2 cellular contexts compared by ENCODE assay signal in genomic region chr11:34055218-34056000, GRCh38.
TF ChIP-seq lines count a peak whose summit lies in the region.

No MANE protein-coding gene starts in this region.

TF ChIP-seq in SK-N-SH, 30 proteins besides CTCF, POLR2A, EP300 and RAD21 (continued from another document):
- TF ChIP-seq, protein P1, sequence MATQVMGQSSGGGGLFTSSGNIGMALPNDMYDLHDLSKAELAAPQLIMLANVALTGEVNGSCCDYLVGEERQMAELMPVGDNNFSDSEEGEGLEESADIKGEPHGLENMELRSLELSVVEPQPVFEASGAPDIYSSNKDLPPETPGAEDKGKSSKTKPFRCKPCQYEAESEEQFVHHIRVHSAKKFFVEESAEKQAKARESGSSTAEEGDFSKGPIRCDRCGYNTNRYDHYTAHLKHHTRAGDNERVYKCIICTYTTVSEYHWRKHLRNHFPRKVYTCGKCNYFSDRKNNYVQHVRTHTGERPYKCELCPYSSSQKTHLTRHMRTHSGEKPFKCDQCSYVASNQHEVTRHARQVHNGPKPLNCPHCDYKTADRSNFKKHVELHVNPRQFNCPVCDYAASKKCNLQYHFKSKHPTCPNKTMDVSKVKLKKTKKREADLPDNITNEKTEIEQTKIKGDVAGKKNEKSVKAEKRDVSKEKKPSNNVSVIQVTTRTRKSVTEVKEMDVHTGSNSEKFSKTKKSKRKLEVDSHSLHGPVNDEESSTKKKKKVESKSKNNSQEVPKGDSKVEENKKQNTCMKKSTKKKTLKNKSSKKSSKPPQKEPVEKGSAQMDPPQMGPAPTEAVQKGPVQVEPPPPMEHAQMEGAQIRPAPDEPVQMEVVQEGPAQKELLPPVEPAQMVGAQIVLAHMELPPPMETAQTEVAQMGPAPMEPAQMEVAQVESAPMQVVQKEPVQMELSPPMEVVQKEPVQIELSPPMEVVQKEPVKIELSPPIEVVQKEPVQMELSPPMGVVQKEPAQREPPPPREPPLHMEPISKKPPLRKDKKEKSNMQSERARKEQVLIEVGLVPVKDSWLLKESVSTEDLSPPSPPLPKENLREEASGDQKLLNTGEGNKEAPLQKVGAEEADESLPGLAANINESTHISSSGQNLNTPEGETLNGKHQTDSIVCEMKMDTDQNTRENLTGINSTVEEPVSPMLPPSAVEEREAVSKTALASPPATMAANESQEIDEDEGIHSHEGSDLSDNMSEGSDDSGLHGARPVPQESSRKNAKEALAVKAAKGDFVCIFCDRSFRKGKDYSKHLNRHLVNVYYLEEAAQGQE (IDR thresholded peaks at IDR 0.05; ENCODE audit: low read depth, low read length): no peak
- no peak for TF ChIP-seq EZH2phosphoT487 (IDR thresholded peaks at IDR 0.05; ENCODE audit: borderline replicate concordance, low read depth)
- no peak for TF ChIP-seq SMC3 (IDR thresholded peaks at IDR 0.05; ENCODE audit: low read depth, low read length)
- TF ChIP-seq SIN3A (IDR thresholded peaks at IDR 0.05; ENCODE audit: borderline replicate concordance, low read depth, low read length): no peak
- no peak for TF ChIP-seq FOXM1 (IDR thresholded peaks at IDR 0.05; ENCODE audit: low read depth)
- TF ChIP-seq, protein P2, sequence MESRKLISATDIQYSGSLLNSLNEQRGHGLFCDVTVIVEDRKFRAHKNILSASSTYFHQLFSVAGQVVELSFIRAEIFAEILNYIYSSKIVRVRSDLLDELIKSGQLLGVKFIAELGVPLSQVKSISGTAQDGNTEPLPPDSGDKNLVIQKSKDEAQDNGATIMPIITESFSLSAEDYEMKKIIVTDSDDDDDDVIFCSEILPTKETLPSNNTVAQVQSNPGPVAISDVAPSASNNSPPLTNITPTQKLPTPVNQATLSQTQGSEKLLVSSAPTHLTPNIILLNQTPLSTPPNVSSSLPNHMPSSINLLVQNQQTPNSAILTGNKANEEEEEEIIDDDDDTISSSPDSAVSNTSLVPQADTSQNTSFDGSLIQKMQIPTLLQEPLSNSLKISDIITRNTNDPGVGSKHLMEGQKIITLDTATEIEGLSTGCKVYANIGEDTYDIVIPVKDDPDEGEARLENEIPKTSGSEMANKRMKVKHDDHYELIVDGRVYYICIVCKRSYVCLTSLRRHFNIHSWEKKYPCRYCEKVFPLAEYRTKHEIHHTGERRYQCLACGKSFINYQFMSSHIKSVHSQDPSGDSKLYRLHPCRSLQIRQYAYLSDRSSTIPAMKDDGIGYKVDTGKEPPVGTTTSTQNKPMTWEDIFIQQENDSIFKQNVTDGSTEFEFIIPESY (IDR thresholded peaks at IDR 0.05; ENCODE audit: borderline replicate concordance, low read depth): no peak
- no peak for TF ChIP-seq RFX5 (IDR thresholded peaks at IDR 0.05; ENCODE audit: low read length)
- no peak for TF ChIP-seq MAX (IDR thresholded peaks at IDR 0.05; ENCODE audit: low read depth)
- no peak for TF ChIP-seq CHD2 (IDR thresholded peaks at IDR 0.05; ENCODE audit: low read length, partially characterized antibody)
- TF ChIP-seq FOXJ3 (CRISPR knock-in tag; IDR thresholded peaks at IDR 0.05): no peak
- no peak for TF ChIP-seq PBX3 (IDR thresholded peaks at IDR 0.05)
- TF ChIP-seq USF1 (IDR thresholded peaks at IDR 0.05; ENCODE audit: borderline replicate concordance, low read depth): no peak
- no peak for TF ChIP-seq GABPA (IDR thresholded peaks at IDR 0.05; ENCODE audit: low read depth)

TF ChIP-seq in SK-N-SH treated with all-trans-retinoic acid at 6 μM for 48 hours, 23 proteins besides CTCF, POLR2A, EP300 and RAD21 (continued from another document):
- TF ChIP-seq, protein P3, sequence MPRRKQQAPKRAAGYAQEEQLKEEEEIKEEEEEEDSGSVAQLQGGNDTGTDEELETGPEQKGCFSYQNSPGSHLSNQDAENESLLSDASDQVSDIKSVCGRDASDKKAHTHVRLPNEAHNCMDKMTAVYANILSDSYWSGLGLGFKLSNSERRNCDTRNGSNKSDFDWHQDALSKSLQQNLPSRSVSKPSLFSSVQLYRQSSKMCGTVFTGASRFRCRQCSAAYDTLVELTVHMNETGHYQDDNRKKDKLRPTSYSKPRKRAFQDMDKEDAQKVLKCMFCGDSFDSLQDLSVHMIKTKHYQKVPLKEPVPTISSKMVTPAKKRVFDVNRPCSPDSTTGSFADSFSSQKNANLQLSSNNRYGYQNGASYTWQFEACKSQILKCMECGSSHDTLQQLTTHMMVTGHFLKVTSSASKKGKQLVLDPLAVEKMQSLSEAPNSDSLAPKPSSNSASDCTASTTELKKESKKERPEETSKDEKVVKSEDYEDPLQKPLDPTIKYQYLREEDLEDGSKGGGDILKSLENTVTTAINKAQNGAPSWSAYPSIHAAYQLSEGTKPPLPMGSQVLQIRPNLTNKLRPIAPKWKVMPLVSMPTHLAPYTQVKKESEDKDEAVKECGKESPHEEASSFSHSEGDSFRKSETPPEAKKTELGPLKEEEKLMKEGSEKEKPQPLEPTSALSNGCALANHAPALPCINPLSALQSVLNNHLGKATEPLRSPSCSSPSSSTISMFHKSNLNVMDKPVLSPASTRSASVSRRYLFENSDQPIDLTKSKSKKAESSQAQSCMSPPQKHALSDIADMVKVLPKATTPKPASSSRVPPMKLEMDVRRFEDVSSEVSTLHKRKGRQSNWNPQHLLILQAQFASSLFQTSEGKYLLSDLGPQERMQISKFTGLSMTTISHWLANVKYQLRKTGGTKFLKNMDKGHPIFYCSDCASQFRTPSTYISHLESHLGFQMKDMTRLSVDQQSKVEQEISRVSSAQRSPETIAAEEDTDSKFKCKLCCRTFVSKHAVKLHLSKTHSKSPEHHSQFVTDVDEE (CRISPR knock-in tag; IDR thresholded peaks at IDR 0.05): no peak
- TF ChIP-seq, protein P4, sequence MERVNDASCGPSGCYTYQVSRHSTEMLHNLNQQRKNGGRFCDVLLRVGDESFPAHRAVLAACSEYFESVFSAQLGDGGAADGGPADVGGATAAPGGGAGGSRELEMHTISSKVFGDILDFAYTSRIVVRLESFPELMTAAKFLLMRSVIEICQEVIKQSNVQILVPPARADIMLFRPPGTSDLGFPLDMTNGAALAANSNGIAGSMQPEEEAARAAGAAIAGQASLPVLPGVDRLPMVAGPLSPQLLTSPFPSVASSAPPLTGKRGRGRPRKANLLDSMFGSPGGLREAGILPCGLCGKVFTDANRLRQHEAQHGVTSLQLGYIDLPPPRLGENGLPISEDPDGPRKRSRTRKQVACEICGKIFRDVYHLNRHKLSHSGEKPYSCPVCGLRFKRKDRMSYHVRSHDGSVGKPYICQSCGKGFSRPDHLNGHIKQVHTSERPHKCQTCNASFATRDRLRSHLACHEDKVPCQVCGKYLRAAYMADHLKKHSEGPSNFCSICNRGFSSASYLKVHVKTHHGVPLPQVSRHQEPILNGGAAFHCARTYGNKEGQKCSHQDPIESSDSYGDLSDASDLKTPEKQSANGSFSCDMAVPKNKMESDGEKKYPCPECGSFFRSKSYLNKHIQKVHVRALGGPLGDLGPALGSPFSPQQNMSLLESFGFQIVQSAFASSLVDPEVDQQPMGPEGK (CRISPR knock-in tag; IDR thresholded peaks at IDR 0.05; ENCODE audit: borderline replicate concordance): no peak
- TF ChIP-seq TCF4 (CRISPR knock-in tag; IDR thresholded peaks at IDR 0.05; ENCODE audit: borderline replicate concordance) (no peak), SNAI2 (CRISPR knock-in tag; IDR thresholded peaks at IDR 0.05) (no peak), ZNF565 (CRISPR knock-in tag; conservative IDR thresholded peaks at IDR 0.05; ENCODE audit: low read depth) (no peak), PPARA (CRISPR knock-in tag; IDR thresholded peaks at IDR 0.05; ENCODE audit: borderline replicate concordance) (no peak), CSDC2 (CRISPR knock-in tag; IDR thresholded peaks at IDR 0.05) (no peak), ISL1 (CRISPR knock-in tag; IDR thresholded peaks at IDR 0.05) (no peak)
TF ChIP-seq in SK-N-SH treated with all-trans-retinoic acid at 6 μM for 48 hours: peak in this region for 0.
